ENCODE assay signal across 18 cellular contexts in the genomic region with DNA sequence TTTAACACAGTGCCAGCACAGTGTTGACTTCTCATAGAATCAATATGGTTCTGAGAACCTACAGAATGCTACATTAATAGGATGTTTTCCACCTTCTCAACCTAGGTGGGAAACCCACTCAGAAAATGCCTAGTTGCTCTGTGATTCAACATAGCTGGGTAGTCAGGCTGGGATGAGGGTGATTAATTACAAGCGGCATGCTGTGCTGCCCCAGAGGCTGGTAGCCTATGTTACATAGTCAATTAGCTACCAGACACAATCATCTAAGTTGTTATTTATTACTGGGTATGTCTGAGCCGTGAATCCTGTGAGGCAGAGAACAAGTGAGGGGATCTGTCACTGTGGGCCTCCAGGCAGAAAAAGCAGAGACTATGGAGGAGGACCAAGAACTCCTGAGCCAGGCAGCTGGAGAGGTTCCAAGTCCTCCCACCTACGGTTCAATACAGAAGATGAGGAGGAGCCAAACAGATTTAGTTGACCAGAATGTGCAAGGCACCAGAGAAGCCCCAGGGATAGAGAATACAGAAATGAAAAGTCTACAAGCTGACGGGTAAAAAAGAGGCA.
DNase-seq lines count a peak whose midpoint lies in the region; ATAC-seq and TF ChIP-seq lines count a peak whose summit lies in the region.
"Had no signal": no experiment of that assay in that cellular context is flagged by ENCODE, and none has a peak within 500 bp of the region (broad histone marks: within the 10 kb centered on the region; RNA-seq: fewer than 3 reads in every experiment).

No MANE protein-coding gene starts in this region.

- TF ChIP-seq CTCF in epithelial cell of esophagus (IDR thresholded peaks at IDR 0.05; ENCODE audit: insufficient read depth, low read depth, low read length, missing control alignments), result no peak
- no peak for TF ChIP-seq CTCF in retinal pigment epithelial cell (conservative IDR thresholded peaks at IDR 0.05; ENCODE audit: low read depth, low read length)

- H3K4me3 ChIP-seq in epithelial cell of esophagus (ENCODE audit: low read length), result no peak overlapping the region
- no peak overlapping the region for H3K4me3 ChIP-seq in retinal pigment epithelial cell (ENCODE audit: low read length)

- DNase-seq in G401 (ENCODE audit: low spot score), result peak; percentile 4
- DNase-seq in NCI-H446 treated with DMSO at 0.1 percent for 48 hours (lab: John Stamatoyannopoulos, UW), result peak; percentile 29
- DNase-seq in epithelial cell of esophagus (ENCODE audit: low read depth), result peak; percentile 57
- DNase-seq in retinal pigment epithelial cell (ENCODE audit: low read depth), result peak; percentile 42
- DNase-seq in GM03348 (ENCODE audit: low spot score), result no peak
- no peak for DNase-seq in foreskin melanocyte
- DNase-seq: ACHN; AML-193; Calu3; CD8-positive, alpha-beta memory T cell; DMS153; Kasumi-1; MM.1S; NCI-H1048; NCI-H1417 treated with DMSO at 0.1 percent for 48 hours; NCI-H187; NK-92 treated with Interleukin-12 subunit alpha and Interleukin-12 subunit beta, amount 100 ng/mL, for 24 hours had no signal

- no peak for ATAC-seq in HG02678 (IDR thresholded peaks at IDR 0.05; ENCODE audit: unreplicated experiment)

- in situ Hi-C loops in G401 (cut with HindIII; ENCODE audit: low sequenced_read_pairs), result no loop called here

Comparison
In these comparisons a context has a peak if more than half of its experiments do, and no peak if none do; other contexts are left out.
1. DNase-seq: peak in G401 (single experiment), NCI-H446 treated with DMSO at 0.1 percent for 48 hours (single experiment), epithelial cell of esophagus (single experiment) and retinal pigment epithelial cell (single experiment); none in GM03348 (single experiment) and foreskin melanocyte (single experiment).